In the genomic region with DNA sequence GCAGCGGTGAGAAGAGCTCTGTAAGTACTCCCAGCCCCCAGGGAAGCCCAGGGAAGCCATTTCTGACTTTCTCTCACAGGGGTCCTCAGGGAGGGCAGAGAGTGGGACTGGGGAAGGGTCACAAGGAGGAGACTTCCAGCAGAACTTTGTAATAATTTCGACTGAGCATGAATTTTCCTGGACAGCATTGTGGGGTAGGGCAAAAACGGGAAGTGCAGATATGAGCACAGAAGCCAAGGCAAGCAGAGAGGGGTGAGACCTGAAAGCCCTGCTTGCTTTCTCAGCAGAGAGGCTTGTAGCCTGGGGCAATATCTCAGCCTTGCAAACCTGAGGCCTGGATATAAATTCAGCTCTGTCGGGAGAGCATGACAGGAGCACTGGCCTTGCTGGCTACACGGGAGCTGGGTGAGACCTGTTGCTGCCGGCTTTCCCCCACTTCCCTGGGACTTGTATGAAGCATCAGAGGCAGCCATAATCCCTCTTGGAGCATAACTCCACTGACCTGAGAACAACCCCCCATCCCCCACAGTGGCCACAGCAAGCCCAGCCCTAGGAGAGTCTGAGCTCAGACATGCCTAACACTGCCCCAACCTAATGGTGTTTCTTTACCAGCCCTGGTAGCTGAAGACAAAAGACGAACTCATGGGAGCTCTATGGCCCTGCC, we compare ENCODE assay signal across 1 cellular context.
TF ChIP-seq lines count a peak whose summit lies in the region.

No MANE protein-coding gene starts in this region.

TF ChIP-seq in GM23338, 12 proteins besides CTCF, POLR2A, EP300 and RAD21 (continued from another document):
- TF ChIP-seq, protein P1, sequence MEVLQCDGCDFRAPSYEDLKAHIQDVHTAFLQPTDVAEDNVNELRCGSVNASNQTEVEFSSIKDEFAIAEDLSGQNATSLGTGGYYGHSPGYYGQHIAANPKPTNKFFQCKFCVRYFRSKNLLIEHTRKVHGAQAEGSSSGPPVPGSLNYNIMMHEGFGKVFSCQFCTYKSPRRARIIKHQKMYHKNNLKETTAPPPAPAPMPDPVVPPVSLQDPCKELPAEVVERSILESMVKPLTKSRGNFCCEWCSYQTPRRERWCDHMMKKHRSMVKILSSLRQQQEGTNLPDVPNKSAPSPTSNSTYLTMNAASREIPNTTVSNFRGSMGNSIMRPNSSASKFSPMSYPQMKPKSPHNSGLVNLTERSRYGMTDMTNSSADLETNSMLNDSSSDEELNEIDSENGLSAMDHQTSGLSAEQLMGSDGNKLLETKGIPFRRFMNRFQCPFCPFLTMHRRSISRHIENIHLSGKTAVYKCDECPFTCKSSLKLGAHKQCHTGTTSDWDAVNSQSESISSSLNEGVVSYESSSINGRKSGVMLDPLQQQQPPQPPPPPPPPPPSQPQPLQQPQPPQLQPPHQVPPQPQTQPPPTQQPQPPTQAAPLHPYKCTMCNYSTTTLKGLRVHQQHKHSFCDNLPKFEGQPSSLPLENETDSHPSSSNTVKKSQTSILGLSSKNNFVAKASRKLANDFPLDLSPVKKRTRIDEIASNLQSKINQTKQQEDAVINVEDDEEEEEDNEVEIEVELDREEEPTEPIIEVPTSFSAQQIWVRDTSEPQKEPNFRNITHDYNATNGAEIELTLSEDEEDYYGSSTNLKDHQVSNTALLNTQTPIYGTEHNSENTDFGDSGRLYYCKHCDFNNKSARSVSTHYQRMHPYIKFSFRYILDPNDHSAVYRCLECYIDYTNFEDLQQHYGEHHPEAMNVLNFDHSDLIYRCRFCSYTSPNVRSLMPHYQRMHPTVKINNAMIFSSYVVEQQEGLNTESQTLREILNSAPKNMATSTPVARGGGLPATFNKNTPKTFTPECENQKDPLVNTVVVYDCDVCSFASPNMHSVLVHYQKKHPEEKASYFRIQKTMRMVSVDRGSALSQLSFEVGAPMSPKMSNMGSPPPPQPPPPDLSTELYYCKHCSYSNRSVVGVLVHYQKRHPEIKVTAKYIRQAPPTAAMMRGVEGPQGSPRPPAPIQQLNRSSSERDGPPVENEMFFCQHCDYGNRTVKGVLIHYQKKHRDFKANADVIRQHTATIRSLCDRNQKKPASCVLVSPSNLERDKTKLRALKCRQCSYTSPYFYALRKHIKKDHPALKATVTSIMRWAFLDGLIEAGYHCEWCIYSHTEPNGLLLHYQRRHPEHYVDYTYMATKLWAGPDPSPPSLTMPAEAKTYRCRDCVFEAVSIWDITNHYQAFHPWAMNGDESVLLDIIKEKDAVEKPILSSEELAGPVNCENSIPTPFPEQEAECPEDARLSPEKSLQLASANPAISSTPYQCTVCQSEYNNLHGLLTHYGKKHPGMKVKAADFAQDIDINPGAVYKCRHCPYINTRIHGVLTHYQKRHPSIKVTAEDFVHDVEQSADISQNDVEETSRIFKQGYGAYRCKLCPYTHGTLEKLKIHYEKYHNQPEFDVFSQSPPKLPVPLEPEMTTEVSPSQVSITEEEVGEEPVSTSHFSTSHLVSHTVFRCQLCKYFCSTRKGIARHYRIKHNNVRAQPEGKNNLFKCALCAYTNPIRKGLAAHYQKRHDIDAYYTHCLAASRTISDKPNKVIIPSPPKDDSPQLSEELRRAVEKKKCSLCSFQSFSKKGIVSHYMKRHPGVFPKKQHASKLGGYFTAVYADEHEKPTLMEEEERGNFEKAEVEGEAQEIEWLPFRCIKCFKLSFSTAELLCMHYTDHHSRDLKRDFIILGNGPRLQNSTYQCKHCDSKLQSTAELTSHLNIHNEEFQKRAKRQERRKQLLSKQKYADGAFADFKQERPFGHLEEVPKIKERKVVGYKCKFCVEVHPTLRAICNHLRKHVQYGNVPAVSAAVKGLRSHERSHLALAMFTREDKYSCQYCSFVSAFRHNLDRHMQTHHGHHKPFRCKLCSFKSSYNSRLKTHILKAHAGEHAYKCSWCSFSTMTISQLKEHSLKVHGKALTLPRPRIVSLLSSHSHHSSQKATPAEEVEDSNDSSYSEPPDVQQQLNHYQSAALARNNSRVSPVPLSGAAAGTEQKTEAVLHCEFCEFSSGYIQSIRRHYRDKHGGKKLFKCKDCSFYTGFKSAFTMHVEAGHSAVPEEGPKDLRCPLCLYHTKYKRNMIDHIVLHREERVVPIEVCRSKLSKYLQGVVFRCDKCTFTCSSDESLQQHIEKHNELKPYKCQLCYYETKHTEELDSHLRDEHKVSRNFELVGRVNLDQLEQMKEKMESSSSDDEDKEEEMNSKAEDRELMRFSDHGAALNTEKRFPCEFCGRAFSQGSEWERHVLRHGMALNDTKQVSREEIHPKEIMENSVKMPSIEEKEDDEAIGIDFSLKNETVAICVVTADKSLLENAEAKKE (CRISPR knock-in tag; IDR thresholded peaks at IDR 0.05), result no peak
- TF ChIP-seq STAT1 (IDR thresholded peaks at IDR 0.05; ENCODE audit: unreplicated experiment), result no peak
